ENCODE assay signal across 26 cellular contexts in the genomic region with DNA sequence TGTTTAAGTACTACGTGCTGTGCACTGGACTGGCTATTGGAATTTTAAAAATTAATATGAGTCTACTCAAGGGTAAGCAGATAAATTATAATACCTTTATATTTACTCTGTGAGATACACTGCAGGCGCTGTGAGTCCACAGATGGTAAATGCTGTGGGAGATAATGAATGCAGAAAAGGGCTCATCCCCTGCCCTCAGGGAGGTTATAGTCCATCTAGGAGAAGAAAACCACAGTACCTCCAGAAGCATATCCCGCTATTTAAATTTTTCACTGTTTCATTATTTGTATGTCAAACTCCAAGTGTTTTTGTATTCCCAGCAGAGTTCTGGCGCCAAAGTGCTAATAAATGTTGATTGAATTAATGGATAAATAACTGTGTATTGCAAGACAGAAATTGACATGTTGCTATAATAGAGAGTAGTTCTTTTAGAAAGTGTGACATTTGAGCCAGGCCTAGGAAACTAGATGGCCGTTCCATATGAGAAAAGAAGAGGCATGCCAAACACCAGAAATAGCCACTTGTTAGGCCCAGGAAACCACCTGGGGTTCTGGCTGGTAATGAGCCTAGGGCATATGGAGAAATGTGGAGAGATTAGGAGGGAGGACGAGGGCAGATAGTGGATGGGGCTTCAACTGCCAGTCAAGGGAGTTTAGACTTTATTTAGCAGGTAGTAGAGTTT.
"Had no signal": no experiment of that assay in that cellular context is flagged by ENCODE, and none has a peak within 500 bp of the region (broad histone marks: within the 10 kb centered on the region; RNA-seq: fewer than 3 reads in every experiment).

No MANE protein-coding gene starts in this region.

- H3K4me2 ChIP-seq: hepatocyte had no signal

- H3K4me3 Mint-ChIP-seq: nephron; stimulated activated effector memory CD8-positive, alpha-beta T cell treated with anti-CD3 and anti-CD28 coated beads, Interleukin-12 subunit alpha, Interleukin-12 subunit beta, amount 100 ng/mL, for 72 hours had no signal

- H3K27ac ChIP-seq: esophagus squamous epithelium, hepatocyte, lower lobe of right lung, parathyroid adenoma, prostate gland, right lobe of liver, suprapubic skin, thyroid gland, upper lobe of left lung, uterus had no signal

- H3K9me3 Mint-ChIP-seq: nephron had no signal

- ATAC-seq: left cardiac atrium; lower lobe of right lung; stimulated activated effector memory CD8-positive, alpha-beta T cell treated with anti-CD3 and anti-CD28 coated beads, Interleukin-12 subunit alpha, Interleukin-12 subunit beta, amount 100 ng/mL, for 72 hours; stimulated activated naive CD8-positive, alpha-beta T cell treated with anti-CD3 and anti-CD28 coated beads, Interleukin-15, Interleukin-2, amounts not matched to agents 100 U/mL and 50 U/mL, for 24 hours had no signal

- H3K4me1 ChIP-seq: esophagus squamous epithelium, lower lobe of right lung, parathyroid adenoma, prostate gland, suprapubic skin, thyroid gland, upper lobe of left lung, uterus had no signal

- H3K79me2 ChIP-seq: parathyroid adenoma had no signal

- DNase-seq: dermis blood vessel endothelial cell; esophagus squamous epithelium; foreskin fibroblast; head of caudate nucleus; kidney; left cardiac atrium; left ventricle myocardium inferior; lower lobe of right lung; mesenchymal stem cell; midbrain; naive B cell; occipital lobe; retina; right lobe of liver; stimulated activated CD4-positive, alpha-beta T cell treated with anti-CD3 and anti-CD28 coated beads, Interleukin-4, amount 100 ng/mL, for 1 hour; stimulated activated CD8-positive, alpha-beta memory T cell treated with anti-CD3 and anti-CD28 coated beads, Interleukin-4, amount 100 ng/mL, for 48 hours; stimulated activated naive CD8-positive, alpha-beta T cell treated with anti-CD3 and anti-CD28 coated beads, Interleukin-15, Interleukin-2, amounts not matched to agents 100 U/mL and 50 U/mL, for 24 hours; thyroid gland; upper lobe of left lung; uterus had no signal

- H3K36me3 Mint-ChIP-seq: stimulated activated effector memory CD8-positive, alpha-beta T cell treated with anti-CD3 and anti-CD28 coated beads, Interleukin-12 subunit alpha, Interleukin-12 subunit beta, amount 100 ng/mL, for 72 hours had no signal

- H3K27me3 ChIP-seq: esophagus squamous epithelium, hepatocyte, right lobe of liver, suprapubic skin, thyroid gland, upper lobe of left lung, uterus had no signal

- H3K36me3 ChIP-seq: esophagus squamous epithelium, left ventricle myocardium inferior, lower lobe of right lung, prostate gland, right lobe of liver, suprapubic skin, thyroid gland, upper lobe of left lung, uterus had no signal

- H3K9me3 ChIP-seq: esophagus squamous epithelium, left ventricle myocardium inferior, lower lobe of right lung, prostate gland, right lobe of liver, suprapubic skin, thyroid gland, upper lobe of left lung, uterus had no signal

- H2AFZ ChIP-seq: hepatocyte, parathyroid adenoma had no signal

- H3K27ac Mint-ChIP-seq: nephron; stimulated activated effector memory CD8-positive, alpha-beta T cell treated with anti-CD3 and anti-CD28 coated beads, Interleukin-12 subunit alpha, Interleukin-12 subunit beta, amount 100 ng/mL, for 72 hours had no signal

- H3K9ac ChIP-seq: parathyroid adenoma had no signal

- H3K4me3 ChIP-seq: esophagus squamous epithelium, hepatocyte, left ventricle myocardium inferior, lower lobe of right lung, prostate gland, right lobe of liver, suprapubic skin, thyroid gland, upper lobe of left lung, uterus had no signal

- H3K27me3 Mint-ChIP-seq: naive B cell had no signal
